ENCODE assay signal across 14 cellular contexts in genomic region chr11:17391493-17392355, GRCh38. TPM values are rescaled to one million over a fixed set of nuclear protein-coding genes. Genes with fewer than 3 reads are reported as not detected.
DNase-seq lines count a peak whose midpoint lies in the region; TF ChIP-seq lines count a peak whose summit lies in the region.
"Had no signal": no experiment of that assay in that cellular context is flagged by ENCODE, and none has a peak within 500 bp of the region (broad histone marks: within the 10 kb centered on the region; RNA-seq: fewer than 3 reads in every experiment).

No MANE protein-coding gene starts in this region.

- no peaks in the 10 kb centered on the region for H3K4me1 ChIP-seq in mammary epithelial cell (ENCODE audit: insufficient read depth, low read length)

- no peaks in the 10 kb centered on the region for H4K20me1 ChIP-seq in mammary epithelial cell (ENCODE audit: insufficient read depth, low read length)

- peak overlapping the region; percentile 28 for H3K4me3 Mint-ChIP-seq in neural crest cell

- TF ChIP-seq CTCF in neural crest cell (conservative IDR thresholded peaks at IDR 0.05) (no peak), mammary epithelial cell (conservative IDR thresholded peaks at IDR 0.05 in 1 of 2, IDR thresholded peaks at IDR 0.05 in 1 of 2; ENCODE audit: extremely low read depth in 1 of 2, insufficient read depth in 1 of 2, low read depth in 1 of 2, low read length in 2 of 2) (no peak)

- no peak overlapping the region for H3K4me3 ChIP-seq in mammary epithelial cell (replicated peaks in 1 of 3; ENCODE audit: insufficient read depth in 1 of 3, low read depth in 2 of 3, low read length in 3 of 3)
- H3K4me3 ChIP-seq: smooth muscle cell had no signal

- no peak overlapping the region for H2AFZ ChIP-seq in mammary epithelial cell (ENCODE audit: low read depth, low read length)

- H3K27me3 ChIP-seq in mammary epithelial cell (ENCODE audit: insufficient read depth, low read length), result no peaks in the 10 kb centered on the region

- in situ Hi-C loops in mammary epithelial cell (cut with MboI; ENCODE audit: low sequenced_read_pairs in 2 of 2), result loop anchor here (10.0 kb wide), 2 partner anchors 103 to 133 kb away; no protein-coding TSS in a partner anchor

- peaks cover 13% of the 10 kb centered on the region for H3K27me3 Mint-ChIP-seq in neural crest cell (ENCODE audit: low read depth)
- H3K27me3 Mint-ChIP-seq: effector memory CD8-positive, alpha-beta T cell had no signal

- no peak overlapping the region for H3K27ac ChIP-seq in mammary epithelial cell (ENCODE audit: insufficient read depth, low read depth, low read length)

- H3K9me3 ChIP-seq in mammary epithelial cell (replicated peaks; ENCODE audit: insufficient read depth, low read length), result no peaks in the 10 kb centered on the region

- peaks cover 5% of the 10 kb centered on the region for H3K4me1 Mint-ChIP-seq in neural crest cell

- no peak overlapping the region for H3K27ac Mint-ChIP-seq in neural crest cell (ENCODE audit: unreplicated experiment)

- 87% methylated on average over 3 of the region's 3 CpGs for WGBS in mammary epithelial cell (ENCODE audit: low coverage, missing lambda C conversion rate)

- intact Hi-C loops in mammary epithelial cell (cut with micrococcal nuclease), result no loop called here

- no peaks in the 10 kb centered on the region for H3K9me3 Mint-ChIP-seq in neural crest cell
- H3K9me3 Mint-ChIP-seq: effector memory CD8-positive, alpha-beta T cell had no signal

- H3K9ac ChIP-seq in mammary epithelial cell (ENCODE audit: insufficient read depth, low read length), result no peak overlapping the region

- BruUV-seq in mammary epithelial cell (replicated peaks; lab: Mats Ljungman, UMichigan), result no TSS peak

- dilution Hi-C loops in mammary epithelial cell (cut with HindIII; ENCODE audit: low sequenced_read_pairs), result no loop called here

- no peak overlapping the region for H3K4me2 ChIP-seq in mammary epithelial cell (ENCODE audit: insufficient read depth, low read depth, low read length)
- H3K4me2 ChIP-seq: smooth muscle cell had no signal

- H3K36me3 ChIP-seq in mammary epithelial cell (ENCODE audit: insufficient read depth, low read length), result no peaks in the 10 kb centered on the region

- CTCF ChIA-PET in mammary epithelial cell (lab: Charles Lee; ENCODE audit: low non-redundant PET), result interaction anchor here (0.6 kb wide), 1 partner anchor 136 kb away, joined by 4 read pairs; no protein-coding TSS in a partner anchor

- H3K36me3 Mint-ChIP-seq in neural crest cell (ENCODE audit: low read depth), result no peaks in the 10 kb centered on the region

- DNase-seq in NCI-H1436 (lab: John Stamatoyannopoulos, UW), result peak; percentile 47
- no peak for DNase-seq in NCI-H1436 treated with DMSO at 0.1 percent for 48 hours (lab: John Stamatoyannopoulos, UW)
- DNase-seq in NAMALWA (ENCODE audit: low spot score), result peak; percentile 86
- peak; percentile 87 for DNase-seq in NCI-H774 (lab: John Stamatoyannopoulos, UW)
- no peak for DNase-seq in neural crest cell (ENCODE audit: low read depth, low spot score)
- DNase-seq in central memory CD4-positive, alpha-beta T cell, result no peak
- DNase-seq in mammary epithelial cell, result no peak
- DNase-seq in UCSD-AML1 (lab: John Stamatoyannopoulos, UW; ENCODE audit: unreplicated experiment), result no peak
- DNase-seq: activated naive CD4-positive, alpha-beta T cell treated with anti-CD3 and anti-CD28 coated beads, Interleukin-2, amount 50 U/mL, for 16 hours; effector memory CD8-positive, alpha-beta T cell; mesenchymal stem cell; NCI-H524 treated with DMSO at 0.1 percent for 48 hours; SIG-M5 had no signal

- no peaks in the 10 kb centered on the region for H3K79me2 ChIP-seq in mammary epithelial cell (ENCODE audit: insufficient read depth, low read length)

RNA-seq across cellular contexts. Expression of gene KCNJ11, which starts 3.3 kb away (rescaled TPM):
- total RNA-seq in neural crest cell (2.3 TPM in 2 replicates), mammary epithelial cell (not detected)
- polyA plus RNA-seq in mammary epithelial cell, result 0.06 TPM
- polyA minus RNA-seq in mammary epithelial cell, result not detected
- total RNA-seq: smooth muscle cell had no signal
- polyA plus RNA-seq: smooth muscle cell had no signal

RNA-seq across cellular contexts. Expression of gene NCR3LG1, which starts 40.1 kb away (rescaled TPM):
- 18.8 and 20.9 TPM in 2 replicates for total RNA-seq in neural crest cell
- 10 to 100 TPM in 1 of 2 donors, 1 to 10 TPM in 1; 8.7 to 10.1 TPM for total RNA-seq in mammary epithelial cell
- polyA plus RNA-seq in mammary epithelial cell, result 2.3 TPM
- 7.5 TPM for polyA minus RNA-seq in mammary epithelial cell

Comparison
In these comparisons a context has a peak if more than half of its experiments do, and no peak if none do; other contexts are left out.
1. DNase-seq: peak in NCI-H1436 (single experiment), NAMALWA (single experiment) and NCI-H774 (single experiment); none in NCI-H1436 treated with DMSO at 0.1 percent for 48 hours (single experiment), neural crest cell (single experiment), central memory CD4-positive, alpha-beta T cell (single experiment), mammary epithelial cell (single experiment) and UCSD-AML1 (single experiment).